ENCODE assay signal across 11 cellular contexts in the genomic region with DNA sequence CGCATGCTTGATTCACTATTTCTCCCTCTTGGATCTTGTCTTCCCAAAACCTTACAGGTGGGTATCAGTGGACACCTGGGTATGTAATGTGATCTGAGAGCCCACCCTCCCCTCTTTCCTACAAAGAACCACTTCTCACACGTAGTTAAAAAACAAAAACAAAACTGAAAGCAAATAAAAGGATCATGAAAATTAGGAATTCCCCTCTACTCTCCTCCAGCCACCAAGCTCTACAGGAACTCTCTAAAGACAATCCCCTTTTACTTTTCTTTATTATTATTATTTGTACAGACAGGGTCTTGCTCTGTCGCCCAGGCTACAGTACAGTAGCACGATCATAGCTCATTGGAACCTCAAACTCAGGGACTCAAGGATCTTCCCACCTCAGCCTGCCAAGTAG. TPM values are rescaled to one million over a fixed set of nuclear protein-coding genes. Genes with fewer than 3 reads are reported as not detected.
DNase-seq lines count a peak whose midpoint lies in the region; ATAC-seq lines count a peak whose summit lies in the region.
"Had no signal": no experiment of that assay in that cellular context is flagged by ENCODE, and none has a peak within 500 bp of the region (broad histone marks: within the 10 kb centered on the region; RNA-seq: fewer than 3 reads in every experiment).

No MANE protein-coding gene starts in this region.

- peaks cover 12% of the 10 kb centered on the region in 2 donors for H3K36me3 Mint-ChIP-seq in activated T-cell treated with anti-CD3 and anti-CD28 coated beads, Interleukin-2, amount 50 U/mL, for 72 hours (ENCODE audit: insufficient read depth in 2 of 2)
- no peaks in the 10 kb centered on the region for H3K36me3 Mint-ChIP-seq in activated CD4-positive, alpha-beta memory T cell treated with anti-CD3 and anti-CD28 coated beads for 36 hours

- ATAC-seq in activated T-cell treated with anti-CD3 and anti-CD28 coated beads, Interleukin-2, amount 50 U/mL, for 72 hours (replicated peaks in 1 of 2): peak; percentile 32 to 47
- peak; percentile 68 for ATAC-seq in HG02870 (IDR thresholded peaks at IDR 0.05; ENCODE audit: unreplicated experiment)
- peak; percentile 29 for ATAC-seq in stimulated activated naive CD8-positive, alpha-beta T cell treated with anti-CD3 and anti-CD28 coated beads, Interleukin-15, Interleukin-2, amounts not matched to agents 100 U/mL and 50 U/mL, for 24 hours

- peaks cover 3 to 4% of the 10 kb centered on the region in 2 donors for H3K9me3 Mint-ChIP-seq in activated T-cell treated with anti-CD3 and anti-CD28 coated beads, Interleukin-2, amount 50 U/mL, for 72 hours
- H3K9me3 Mint-ChIP-seq in activated CD4-positive, alpha-beta memory T cell treated with anti-CD3 and anti-CD28 coated beads for 36 hours: no peaks in the 10 kb centered on the region

- in situ Hi-C loops in ACHN (cut with HindIII; ENCODE audit: low pct_ligation_motif_present, low pct_unique_long_range_greater_than_20kb, low sequenced_read_pairs): no loop called here

- no peak for DNase-seq in activated T-cell treated with anti-CD3 and anti-CD28 coated beads, Interleukin-2, amount 50 U/mL, for 72 hours
- no peak for DNase-seq in activated T-cell treated with anti-CD3 and anti-CD28 coated beads, Interleukin-2, amount 50 U/mL, for 48 hours
- DNase-seq in activated CD4-positive, alpha-beta memory T cell treated with anti-CD3 and anti-CD28 coated beads for 36 hours: no peak
- no peak for DNase-seq in stimulated activated naive CD8-positive, alpha-beta T cell treated with anti-CD3 and anti-CD28 coated beads, Interleukin-15, Interleukin-2, amounts not matched to agents 100 U/mL and 50 U/mL, for 24 hours
- DNase-seq in NCI-H1417 (lab: John Stamatoyannopoulos, UW) (no peak), posterior cingulate gyrus (no peak), ACHN (no peak)
- DNase-seq: NCI-H2227 treated with DMSO at 0.1 percent for 48 hours; stimulated activated CD4-positive, alpha-beta T cell treated with anti-CD3 and anti-CD28 coated beads, Interleukin-15, amount 100 ng/mL, for 24 hours; thyroid gland had no signal

- peak overlapping the region; percentile 95 for H3K27ac Mint-ChIP-seq in activated T-cell treated with anti-CD3 and anti-CD28 coated beads, Interleukin-2, amount 50 U/mL, for 72 hours
- peak overlapping the region; percentile 77 for H3K27ac Mint-ChIP-seq in activated CD4-positive, alpha-beta memory T cell treated with anti-CD3 and anti-CD28 coated beads for 36 hours

- no peaks in the 10 kb centered on the region for H3K27me3 Mint-ChIP-seq in activated T-cell treated with anti-CD3 and anti-CD28 coated beads, Interleukin-2, amount 50 U/mL, for 72 hours (ENCODE audit: low read depth)
- no peaks in the 10 kb centered on the region for H3K27me3 Mint-ChIP-seq in activated CD4-positive, alpha-beta memory T cell treated with anti-CD3 and anti-CD28 coated beads for 36 hours

- H3K4me1 Mint-ChIP-seq in activated T-cell treated with anti-CD3 and anti-CD28 coated beads, Interleukin-2, amount 50 U/mL, for 72 hours (ENCODE audit: low read depth): peaks cover 64% of the 10 kb centered on the region
- peaks cover 46% of the 10 kb centered on the region for H3K4me1 Mint-ChIP-seq in activated CD4-positive, alpha-beta memory T cell treated with anti-CD3 and anti-CD28 coated beads for 36 hours (ENCODE audit: low read depth)

- POLR2A ChIA-PET in activated CD4-positive, alpha-beta memory T cell treated with anti-CD3 and anti-CD28 coated beads for 36 hours (lab: Charles Lee): interaction anchor here (1.0 kb wide), 1 partner anchor 10 kb away, joined by 8 read pairs; no protein-coding TSS in a partner anchor

- H3K4me3 Mint-ChIP-seq in activated T-cell treated with anti-CD3 and anti-CD28 coated beads, Interleukin-2, amount 50 U/mL, for 72 hours: peak overlapping the region; percentile 76 to 95
- peak overlapping the region; percentile 69 for H3K4me3 Mint-ChIP-seq in activated CD4-positive, alpha-beta memory T cell treated with anti-CD3 and anti-CD28 coated beads for 36 hours

- intact Hi-C loops in activated CD4-positive, alpha-beta memory T cell treated with anti-CD3 and anti-CD28 coated beads for 36 hours (cut with micrococcal nuclease): no loop called here
- intact Hi-C loops in posterior cingulate gyrus (cut with DNase I): no loop called here

- CTCF ChIA-PET in activated CD4-positive, alpha-beta memory T cell treated with anti-CD3 and anti-CD28 coated beads for 36 hours (lab: Charles Lee): interaction anchor here (0.9 to 1.3 kb wide), 3 partner anchors 11 to 15 kb away, joined by 3 to 5 read pairs (median 3); no protein-coding TSS in a partner anchor

RNA-seq across cellular contexts. Expression of a gene that starts 40.8 kb away (rescaled TPM):
- 10 to 100 TPM; 24.4 to 37.5 TPM for total RNA-seq in activated T-cell treated with anti-CD3 and anti-CD28 coated beads, Interleukin-2, amount 50 U/mL, for 72 hours
- 10 to 100 TPM; 13.5 to 15.6 TPM for total RNA-seq in activated CD4-positive, alpha-beta memory T cell treated with anti-CD3 and anti-CD28 coated beads for 36 hours

RNA-seq across cellular contexts. Expression of a gene that starts 53.6 kb away (rescaled TPM):
- 100 to 1,000 TPM; 104 to 125 TPM for total RNA-seq in activated T-cell treated with anti-CD3 and anti-CD28 coated beads, Interleukin-2, amount 50 U/mL, for 72 hours
- total RNA-seq in activated CD4-positive, alpha-beta memory T cell treated with anti-CD3 and anti-CD28 coated beads for 36 hours: 10 to 100 TPM; 52.4 to 52.6 TPM
